In the genomic region with DNA sequence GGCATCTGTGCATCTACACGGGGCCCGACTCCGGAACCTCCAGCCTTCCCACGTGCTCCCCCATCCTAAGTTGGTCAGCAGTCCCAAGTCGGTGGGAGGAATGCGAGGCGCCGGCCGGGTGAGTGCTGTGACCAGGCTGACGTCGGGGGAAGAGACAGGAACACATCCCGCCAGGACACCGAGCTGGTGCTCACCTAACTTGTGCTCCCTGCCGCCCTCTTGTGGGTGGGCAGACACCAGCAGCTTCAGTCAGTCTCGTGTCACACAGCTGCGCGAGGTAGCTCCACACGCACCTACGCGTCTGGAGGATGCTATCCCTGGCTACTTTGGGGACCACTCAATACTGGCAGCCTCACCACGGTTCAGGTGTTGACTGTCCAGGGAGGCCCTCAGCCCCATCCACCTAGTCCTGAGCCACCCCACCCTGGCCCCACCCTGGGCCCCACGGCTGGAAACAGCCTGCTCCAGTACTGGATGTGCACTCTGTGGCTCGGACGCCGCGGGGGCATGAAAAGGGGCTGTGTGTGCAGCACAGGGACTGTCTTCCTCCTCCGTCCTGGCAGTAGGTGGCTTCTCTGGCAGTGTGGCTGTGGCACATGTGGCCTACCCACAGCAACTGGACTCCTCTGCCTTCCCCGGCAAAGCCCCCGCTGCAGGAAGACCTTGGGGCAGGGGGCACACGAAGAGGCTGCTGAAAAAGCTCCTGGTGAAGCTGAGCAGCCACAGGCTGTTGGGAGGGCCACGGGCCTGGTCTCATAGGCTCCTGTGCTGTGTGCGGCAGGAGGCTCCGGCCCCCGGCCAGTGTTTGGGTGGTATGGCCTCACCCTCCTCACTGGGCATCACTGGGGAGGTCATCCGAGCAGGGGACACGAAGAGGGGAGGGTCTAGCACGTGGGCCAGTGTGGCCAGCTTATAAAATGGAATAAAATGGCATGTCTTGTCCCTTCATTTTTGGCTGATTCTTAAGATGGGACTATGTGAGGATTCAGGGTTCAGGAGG, we compare ENCODE assay signal across 1 cellular context.
A peak's percentile ranks its signal among the peaks of the same experiment; 100 is the strongest.
TF ChIP-seq lines count a peak whose summit lies in the region.

No MANE protein-coding gene starts in this region.

TF ChIP-seq in GM12878, 131 proteins besides CTCF, POLR2A, EP300 and RAD21 (continued from another document):
- TF ChIP-seq ETV6 (conservative IDR thresholded peaks at IDR 0.05 in 1 of 2, IDR thresholded peaks at IDR 0.05 in 1 of 2; ENCODE audit: borderline replicate concordance in 1 of 2, low read depth in 1 of 2) = no peak
- TF ChIP-seq TCF12 (IDR thresholded peaks at IDR 0.05; ENCODE audit: low read depth, low read length) = 0 out of 2 replicates have a peak, but pooled peaks have one; percentile 70
- TF ChIP-seq CREM (IDR thresholded peaks at IDR 0.05; ENCODE audit: low read depth) = no peak
- peak; percentile 35; the same call in 1 of the 2 replicates for TF ChIP-seq NBN (IDR thresholded peaks at IDR 0.05)
- 0 out of 2 replicates have a peak, but pooled peaks have one; percentile 36 for TF ChIP-seq SMARCA5 (IDR thresholded peaks at IDR 0.05)
- no peak for TF ChIP-seq CHD2 (IDR thresholded peaks at IDR 0.05; ENCODE audit: borderline replicate concordance, low read depth, low read length)
- no peak for TF ChIP-seq NFXL1 (IDR thresholded peaks at IDR 0.05; ENCODE audit: borderline replicate concordance)
- no peak for TF ChIP-seq NFYA (IDR thresholded peaks at IDR 0.05; ENCODE audit: borderline replicate concordance, low read depth, low read length)
- no peak for TF ChIP-seq RCOR1 (conservative IDR thresholded peaks at IDR 0.05; ENCODE audit: low read depth, low read length)
- no peak for TF ChIP-seq SUPT20H (IDR thresholded peaks at IDR 0.05; ENCODE audit: borderline replicate concordance, control insufficient read depth, low read depth, low read length)
- TF ChIP-seq YY1 (IDR thresholded peaks at IDR 0.05; ENCODE audit: low read depth, low read length) = 0 out of 2 replicates have a peak, but pooled peaks have one; percentile 37
- TF ChIP-seq BHLHE40 (IDR thresholded peaks at IDR 0.05; ENCODE audit: borderline replicate concordance in 1 of 2, low read depth in 2 of 2, low read length in 1 of 2) = peak; percentile 83 to 90
- no peak for TF ChIP-seq SREBF2 (IDR thresholded peaks at IDR 0.05; ENCODE audit: low read length)
- peak in 1 of 2 experiments; percentile 42; a peak in 1 of 4 replicates for TF ChIP-seq IKZF2 (IDR thresholded peaks at IDR 0.05)
- TF ChIP-seq TCF3 (IDR thresholded peaks at IDR 0.05; ENCODE audit: borderline replicate concordance, insufficient read depth, low read depth, low read length) = no peak
- TF ChIP-seq SMC3 (IDR thresholded peaks at IDR 0.05; ENCODE audit: borderline replicate concordance, low read length) = peak; percentile 64
- no peak for TF ChIP-seq CREB1 (IDR thresholded peaks at IDR 0.05; ENCODE audit: low read depth)
- TF ChIP-seq IRF4 (IDR thresholded peaks at IDR 0.05; ENCODE audit: low read depth, low read length) = 0 out of 2 replicates have a peak, but pooled peaks have one; percentile 31
- peak; percentile 58; the same call in 1 of the 2 replicates for TF ChIP-seq POLR2AphosphoS5 (IDR thresholded peaks at IDR 0.05; ENCODE audit: low read length)
- TF ChIP-seq BACH1 (IDR thresholded peaks at IDR 0.05; ENCODE audit: borderline replicate concordance) = peak; percentile 24; the same call in 1 of the 2 replicates
- 0 out of 2 replicates have a peak, but pooled peaks have one; percentile 24 for TF ChIP-seq MEF2A (IDR thresholded peaks at IDR 0.05; ENCODE audit: insufficient read depth, low read depth, low read length)
